17 cellular contexts compared by ENCODE assay signal in the genomic region with DNA sequence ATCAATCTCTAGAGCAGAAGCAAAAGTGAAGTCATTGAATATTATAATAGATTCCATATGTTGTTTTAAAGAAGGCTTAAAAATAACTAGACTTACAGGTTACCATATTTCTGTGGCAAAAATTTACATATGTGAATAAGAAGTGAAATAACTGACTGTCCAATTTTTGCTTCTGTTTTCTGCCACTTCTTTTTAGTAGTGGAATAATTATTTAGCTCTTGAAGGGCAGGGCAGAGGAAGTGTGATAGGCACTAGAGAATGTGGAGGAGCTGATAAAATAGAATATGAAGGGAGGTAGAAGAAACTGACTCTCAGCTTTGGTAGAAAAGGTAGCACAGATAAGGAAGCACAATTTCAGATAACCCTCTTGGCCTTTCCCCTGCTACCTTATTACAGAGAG.
DNase-seq lines count a peak whose midpoint lies in the region; ATAC-seq, FAIRE-seq and TF ChIP-seq lines count a peak whose summit lies in the region.
"Had no signal": no experiment of that assay in that cellular context is flagged by ENCODE, and none has a peak within 500 bp of the region (broad histone marks: within the 10 kb centered on the region; RNA-seq: fewer than 3 reads in every experiment).

No MANE protein-coding gene starts in this region.

- H3K9me3 Mint-ChIP-seq in nephron = no peaks in the 10 kb centered on the region
- H3K9me3 Mint-ChIP-seq: CD8-positive, alpha-beta T cell had no signal

- no peak for TF ChIP-seq CTCF in nephron (IDR thresholded peaks at IDR 0.05; ENCODE audit: unreplicated experiment in 3 of 3)
- TF ChIP-seq CTCF in breast epithelium (IDR thresholded peaks at IDR 0.05) = no peak
- TF ChIP-seq CTCF in upper lobe of left lung (IDR thresholded peaks at IDR 0.05) = no peak

- ATAC-seq in GM19395 (IDR thresholded peaks at IDR 0.05; ENCODE audit: unreplicated experiment) = peak; percentile 58
- ATAC-seq in HG03354 (IDR thresholded peaks at IDR 0.05; ENCODE audit: poor library complexity, severe bottlenecking, unreplicated experiment) = peak; percentile 50
- no peak for ATAC-seq in upper lobe of left lung (ENCODE audit: low FRiP score in 2 of 2)
- ATAC-seq: CD8-positive, alpha-beta T cell had no signal

- H3K4me3 ChIP-seq in breast epithelium = no peak overlapping the region
- no peak overlapping the region for H3K4me3 ChIP-seq in upper lobe of left lung

- H3K4me1 ChIP-seq in breast epithelium (no peaks in the 10 kb centered on the region), upper lobe of left lung (peaks cover 0 to 15% (median 9%) of the 10 kb centered on the region in 4 donors)

- no peak for TF ChIP-seq POLR2A in breast epithelium (IDR thresholded peaks at IDR 0.05)
- TF ChIP-seq POLR2A in upper lobe of left lung (IDR thresholded peaks at IDR 0.05) = no peak

- DNase-seq in GM18507 (ENCODE audit: extremely low spot score, insufficient read length, low read depth) (no peak), H4 (ENCODE audit: low spot score) (no peak), breast epithelium (ENCODE audit: low spot score in 2 of 2) (no peak), upper lobe of left lung (no peak)
- DNase-seq: CD8-positive, alpha-beta T cell; GF-D8; KG1; NCI-H1105 treated with DMSO at 0.1 percent for 48 hours; NCI-H187; NCI-H2171 treated with DMSO at 0.1 percent for 48 hours; NCI-H510A; SIG-M5; T-helper 2 cell had no signal

- H3K4me3 Mint-ChIP-seq in nephron = no peak overlapping the region
- H3K4me3 Mint-ChIP-seq: CD8-positive, alpha-beta T cell had no signal

- H3K27ac ChIP-seq in breast epithelium (no peak overlapping the region), upper lobe of left lung (no peak overlapping the region)

- FAIRE-seq in GM18507 (lab: Jason Lieb, UNC) = peak; percentile 64
- FAIRE-seq: H1 had no signal

- H3K36me3 ChIP-seq in breast epithelium (no peaks in the 10 kb centered on the region), upper lobe of left lung (no peaks in the 10 kb centered on the region)

- TF ChIP-seq EP300 in upper lobe of left lung (IDR thresholded peaks at IDR 0.05) = no peak

- H3K27ac Mint-ChIP-seq in nephron = peak overlapping the region in 2 of 3 experiments; percentile 55 to 95
- H3K27ac Mint-ChIP-seq: CD8-positive, alpha-beta T cell had no signal

- peaks cover 64% of the 10 kb centered on the region for H3K4me1 Mint-ChIP-seq in nephron

- no peaks in the 10 kb centered on the region for H3K27me3 ChIP-seq in breast epithelium
- no peaks in the 10 kb centered on the region for H3K27me3 ChIP-seq in upper lobe of left lung

- H3K36me3 Mint-ChIP-seq in nephron (ENCODE audit: low read depth) = no peaks in the 10 kb centered on the region
- H3K36me3 Mint-ChIP-seq: CD8-positive, alpha-beta T cell had no signal

- H3K9me3 ChIP-seq in breast epithelium (no peaks in the 10 kb centered on the region), upper lobe of left lung (no peaks in the 10 kb centered on the region)

- no peaks in the 10 kb centered on the region for H3K27me3 Mint-ChIP-seq in nephron (ENCODE audit: low read depth)

- intact Hi-C loops in breast epithelium (cut with DNase I; ENCODE audit: low total_unique reads) = no loop called here

Comparison
In these comparisons a context has a peak if more than half of its experiments do, and no peak if none do; other contexts are left out.
1. ATAC-seq: peak in GM19395 (single experiment) and HG03354 (single experiment); none in upper lobe of left lung (0 of 2).